In the genomic region with DNA sequence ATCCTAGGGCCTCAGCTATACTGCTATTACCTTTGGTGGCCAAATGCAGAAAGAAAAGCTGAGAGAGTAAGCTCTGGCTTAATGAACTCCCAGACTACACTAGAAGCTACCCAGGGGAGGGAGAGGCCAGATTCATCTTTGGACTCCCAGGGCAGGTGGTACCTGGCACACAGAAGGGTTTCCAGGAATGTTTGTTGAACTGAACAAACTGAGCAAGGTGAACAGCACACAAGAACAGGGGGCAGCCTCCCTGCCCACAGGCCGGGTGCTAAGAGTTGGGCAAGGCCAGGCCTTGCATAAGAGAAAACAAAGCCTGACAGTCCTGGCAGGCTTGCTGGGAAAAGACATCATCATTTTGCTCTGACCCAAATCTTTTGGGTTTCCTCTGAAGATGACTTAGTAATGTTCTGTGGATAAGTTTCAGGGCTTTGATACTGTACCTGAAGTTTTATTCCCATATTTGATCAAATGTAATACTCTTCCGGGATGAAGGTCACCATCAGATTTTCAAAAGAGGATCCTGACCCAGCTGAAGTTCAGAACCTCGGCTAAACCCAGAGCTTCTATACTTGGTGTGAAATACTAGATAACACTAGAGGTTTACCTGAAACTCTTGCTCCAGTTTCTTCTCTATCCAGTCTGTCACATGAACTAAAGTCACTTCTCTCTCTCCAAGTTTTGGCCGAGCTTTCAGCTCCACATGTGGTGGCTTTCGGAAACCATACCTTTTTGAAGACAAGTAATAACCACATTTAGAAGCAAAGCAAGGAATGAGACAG, we compare ENCODE assay signal across 1 cellular context.
TF ChIP-seq lines count a peak whose summit lies in the region.

No MANE protein-coding gene starts in this region.

TF ChIP-seq in HepG2, 621 proteins besides CTCF, POLR2A, EP300 and RAD21 (continued from another document and continues in another):
- TF ChIP-seq E2F2 (CRISPR knock-in tag; IDR thresholded peaks at IDR 0.05; ENCODE audit: borderline replicate concordance) = no peak
- peak; percentile 89 for TF ChIP-seq BRCA1 (CRISPR knock-in tag; IDR thresholded peaks at IDR 0.05)
- TF ChIP-seq ESRRA (CRISPR knock-in tag; IDR thresholded peaks at IDR 0.05; ENCODE audit: low read depth) = peak; percentile 95
- TF ChIP-seq STAT5B (CRISPR knock-in tag; IDR thresholded peaks at IDR 0.05) = no peak
- 0 out of 2 replicates have a peak, but pooled peaks have one; percentile 68 for TF ChIP-seq ZIK1 (CRISPR knock-in tag; IDR thresholded peaks at IDR 0.05; ENCODE audit: borderline replicate concordance, low read depth)
- peak; percentile 79; the same call in 1 of the 2 replicates for TF ChIP-seq TOE1 (CRISPR knock-in tag; IDR thresholded peaks at IDR 0.05)
- TF ChIP-seq ZNF674 (CRISPR knock-in tag; IDR thresholded peaks at IDR 0.05; ENCODE audit: low read depth) = no peak
- peak; percentile 70 for TF ChIP-seq JARID2 (CRISPR knock-in tag; IDR thresholded peaks at IDR 0.05; ENCODE audit: insufficient replicate concordance)
- no peak for TF ChIP-seq SCMH1 (CRISPR knock-in tag; IDR thresholded peaks at IDR 0.05; ENCODE audit: borderline replicate concordance)
- peak; percentile 98 for TF ChIP-seq ZNF503 (CRISPR knock-in tag; IDR thresholded peaks at IDR 0.05)
- TF ChIP-seq POLR2AphosphoS2 (IDR thresholded peaks at IDR 0.05; ENCODE audit: low read depth, low read length) = no peak
- no peak for TF ChIP-seq ZNF20 (CRISPR knock-in tag; IDR thresholded peaks at IDR 0.05)
- no peak for TF ChIP-seq ZNF282 (IDR thresholded peaks at IDR 0.05; ENCODE audit: partially characterized antibody)
- TF ChIP-seq XBP1 (CRISPR knock-in tag; IDR thresholded peaks at IDR 0.05) = peak; percentile 63; the same call in 1 of the 2 replicates
- TF ChIP-seq U2AF1 (optimal IDR thresholded peaks at IDR 0.05; ENCODE audit: low read depth, low read length) = no peak
- peak; percentile 92 for TF ChIP-seq ZNF605 (CRISPR knock-in tag; IDR thresholded peaks at IDR 0.05)
- TF ChIP-seq ZFYVE20 (CRISPR knock-in tag; IDR thresholded peaks at IDR 0.05; ENCODE audit: borderline replicate concordance, low read depth) = no peak
- peak; percentile 87 for TF ChIP-seq THAP11 (CRISPR knock-in tag; IDR thresholded peaks at IDR 0.05)
- TF ChIP-seq SNAPC2 (CRISPR knock-in tag; IDR thresholded peaks at IDR 0.05) = peak; percentile 74; the same call in 1 of the 2 replicates
- peak; percentile 83 for TF ChIP-seq MXD4 (CRISPR knock-in tag; IDR thresholded peaks at IDR 0.05)
- no peak; the same call in 1 of the 2 replicates for TF ChIP-seq ZNF652 (CRISPR knock-in tag; IDR thresholded peaks at IDR 0.05; ENCODE audit: borderline replicate concordance, low read depth)
- TF ChIP-seq, protein P1, sequence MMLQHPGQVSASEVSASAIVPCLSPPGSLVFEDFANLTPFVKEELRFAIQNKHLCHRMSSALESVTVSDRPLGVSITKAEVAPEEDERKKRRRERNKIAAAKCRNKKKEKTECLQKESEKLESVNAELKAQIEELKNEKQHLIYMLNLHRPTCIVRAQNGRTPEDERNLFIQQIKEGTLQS (CRISPR knock-in tag; IDR thresholded peaks at IDR 0.05) = peak; percentile 79
- TF ChIP-seq BCL3 (CRISPR knock-in tag; IDR thresholded peaks at IDR 0.05) = peak; percentile 71; the same call in 1 of the 2 replicates
- peak; percentile 91 for TF ChIP-seq ARNTL (CRISPR knock-in tag; IDR thresholded peaks at IDR 0.05)
- no peak for TF ChIP-seq EED (CRISPR knock-in tag; IDR thresholded peaks at IDR 0.05)
- TF ChIP-seq ZNF101 (CRISPR knock-in tag; IDR thresholded peaks at IDR 0.05; ENCODE audit: borderline replicate concordance, low read depth) = 0 out of 2 replicates have a peak, but pooled peaks have one; percentile 51
- TF ChIP-seq, protein P2, sequence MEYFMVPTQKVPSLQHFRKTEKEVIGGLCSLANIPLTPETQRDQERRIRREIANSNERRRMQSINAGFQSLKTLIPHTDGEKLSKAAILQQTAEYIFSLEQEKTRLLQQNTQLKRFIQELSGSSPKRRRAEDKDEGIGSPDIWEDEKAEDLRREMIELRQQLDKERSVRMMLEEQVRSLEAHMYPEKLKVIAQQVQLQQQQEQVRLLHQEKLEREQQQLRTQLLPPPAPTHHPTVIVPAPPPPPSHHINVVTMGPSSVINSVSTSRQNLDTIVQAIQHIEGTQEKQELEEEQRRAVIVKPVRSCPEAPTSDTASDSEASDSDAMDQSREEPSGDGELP (IDR thresholded peaks at IDR 0.05; ENCODE audit: borderline replicate concordance, low read depth) = peak; percentile 91; the same call in 1 of the 2 replicates
- 0 out of 2 replicates have a peak, but pooled peaks have one; percentile 52 for TF ChIP-seq ZNF33B (CRISPR knock-in tag; IDR thresholded peaks at IDR 0.05)
- TF ChIP-seq WIZ (CRISPR knock-in tag; IDR thresholded peaks at IDR 0.05) = peak; percentile 15; the same call in 1 of the 2 replicates
- peak; percentile 97 for TF ChIP-seq HOXA5 (CRISPR knock-in tag; IDR thresholded peaks at IDR 0.05)
- no peak for TF ChIP-seq ZBTB1 (CRISPR knock-in tag; IDR thresholded peaks at IDR 0.05; ENCODE audit: borderline replicate concordance)
- TF ChIP-seq AHR (CRISPR knock-in tag; IDR thresholded peaks at IDR 0.05) = peak; percentile 95
- TF ChIP-seq MIXL1 (CRISPR knock-in tag; IDR thresholded peaks at IDR 0.05) = peak; percentile 91; the same call in 1 of the 2 replicates
- TF ChIP-seq NR0B2 (CRISPR knock-in tag; IDR thresholded peaks at IDR 0.05) = no peak
- peak; percentile 96 for TF ChIP-seq HMG20A (CRISPR knock-in tag; IDR thresholded peaks at IDR 0.05; ENCODE audit: borderline replicate concordance)
- TF ChIP-seq, protein P3, sequence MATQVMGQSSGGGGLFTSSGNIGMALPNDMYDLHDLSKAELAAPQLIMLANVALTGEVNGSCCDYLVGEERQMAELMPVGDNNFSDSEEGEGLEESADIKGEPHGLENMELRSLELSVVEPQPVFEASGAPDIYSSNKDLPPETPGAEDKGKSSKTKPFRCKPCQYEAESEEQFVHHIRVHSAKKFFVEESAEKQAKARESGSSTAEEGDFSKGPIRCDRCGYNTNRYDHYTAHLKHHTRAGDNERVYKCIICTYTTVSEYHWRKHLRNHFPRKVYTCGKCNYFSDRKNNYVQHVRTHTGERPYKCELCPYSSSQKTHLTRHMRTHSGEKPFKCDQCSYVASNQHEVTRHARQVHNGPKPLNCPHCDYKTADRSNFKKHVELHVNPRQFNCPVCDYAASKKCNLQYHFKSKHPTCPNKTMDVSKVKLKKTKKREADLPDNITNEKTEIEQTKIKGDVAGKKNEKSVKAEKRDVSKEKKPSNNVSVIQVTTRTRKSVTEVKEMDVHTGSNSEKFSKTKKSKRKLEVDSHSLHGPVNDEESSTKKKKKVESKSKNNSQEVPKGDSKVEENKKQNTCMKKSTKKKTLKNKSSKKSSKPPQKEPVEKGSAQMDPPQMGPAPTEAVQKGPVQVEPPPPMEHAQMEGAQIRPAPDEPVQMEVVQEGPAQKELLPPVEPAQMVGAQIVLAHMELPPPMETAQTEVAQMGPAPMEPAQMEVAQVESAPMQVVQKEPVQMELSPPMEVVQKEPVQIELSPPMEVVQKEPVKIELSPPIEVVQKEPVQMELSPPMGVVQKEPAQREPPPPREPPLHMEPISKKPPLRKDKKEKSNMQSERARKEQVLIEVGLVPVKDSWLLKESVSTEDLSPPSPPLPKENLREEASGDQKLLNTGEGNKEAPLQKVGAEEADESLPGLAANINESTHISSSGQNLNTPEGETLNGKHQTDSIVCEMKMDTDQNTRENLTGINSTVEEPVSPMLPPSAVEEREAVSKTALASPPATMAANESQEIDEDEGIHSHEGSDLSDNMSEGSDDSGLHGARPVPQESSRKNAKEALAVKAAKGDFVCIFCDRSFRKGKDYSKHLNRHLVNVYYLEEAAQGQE (IDR thresholded peaks at IDR 0.05; ENCODE audit: borderline replicate concordance in 1 of 2, low read depth in 1 of 2, low read length in 2 of 2) = peak in 1 of 2 experiments; percentile 81; a peak in 2 of 4 replicates
- TF ChIP-seq ZNF761 (CRISPR knock-in tag; conservative IDR thresholded peaks at IDR 0.05) = peak; percentile 95
- peak; percentile 92 for TF ChIP-seq BORCS8-MEF2B (CRISPR knock-in tag; IDR thresholded peaks at IDR 0.05)
- peak; percentile 81 for TF ChIP-seq ZNF501 (CRISPR knock-in tag; IDR thresholded peaks at IDR 0.05)
- TF ChIP-seq ZNF788 (CRISPR knock-in tag; IDR thresholded peaks at IDR 0.05; ENCODE audit: borderline replicate concordance) = peak; percentile 97
- TF ChIP-seq, protein P4, sequence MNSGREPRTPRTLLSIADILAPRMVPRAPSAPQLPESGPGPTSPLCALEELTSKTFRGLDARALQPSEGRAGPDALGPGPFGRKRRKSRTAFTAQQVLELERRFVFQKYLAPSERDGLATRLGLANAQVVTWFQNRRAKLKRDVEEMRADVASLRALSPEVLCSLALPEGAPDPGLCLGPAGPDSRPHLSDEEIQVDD (CRISPR knock-in tag; IDR thresholded peaks at IDR 0.05; ENCODE audit: borderline replicate concordance) = no peak
- TF ChIP-seq ADNP (CRISPR knock-in tag; IDR thresholded peaks at IDR 0.05) = peak; percentile 56; the same call in 1 of the 2 replicates
- TF ChIP-seq ZNF615 (CRISPR knock-in tag; IDR thresholded peaks at IDR 0.05; ENCODE audit: borderline replicate concordance) = peak; percentile 77; the same call in 1 of the 2 replicates
- peak; percentile 78 for TF ChIP-seq ZNF335 (CRISPR knock-in tag; IDR thresholded peaks at IDR 0.05)
- no peak; the same call in 1 of the 2 replicates for TF ChIP-seq SP140L (CRISPR knock-in tag; IDR thresholded peaks at IDR 0.05; ENCODE audit: borderline replicate concordance)
- no peak for TF ChIP-seq PHB2 (IDR thresholded peaks at IDR 0.05; ENCODE audit: partially characterized antibody)
- no peak for TF ChIP-seq ZNF879 (CRISPR knock-in tag; IDR thresholded peaks at IDR 0.05)
- TF ChIP-seq ZNF121 (CRISPR knock-in tag; IDR thresholded peaks at IDR 0.05) = peak; percentile 57; the same call in 1 of the 2 replicates
- peak; percentile 97 for TF ChIP-seq ZFP1 (CRISPR knock-in tag; IDR thresholded peaks at IDR 0.05)
- peak; percentile 90 for TF ChIP-seq HMG20B (CRISPR knock-in tag; conservative IDR thresholded peaks at IDR 0.05)
- TF ChIP-seq ZNF749 (CRISPR knock-in tag; IDR thresholded peaks at IDR 0.05; ENCODE audit: borderline replicate concordance) = no peak
- peak; percentile 96 for TF ChIP-seq HOXA3 (CRISPR knock-in tag; IDR thresholded peaks at IDR 0.05)
- TF ChIP-seq NKX3-1 (CRISPR knock-in tag; IDR thresholded peaks at IDR 0.05) = peak; percentile 90; the same call in 1 of the 2 replicates
- peak; percentile 75 to 81 for TF ChIP-seq HMGXB4 (CRISPR knock-in tag; IDR thresholded peaks at IDR 0.05; ENCODE audit: borderline replicate concordance in 1 of 2, low read depth in 1 of 2)
- peak; percentile 82; the same call in 1 of the 2 replicates for TF ChIP-seq GZF1 (CRISPR knock-in tag; IDR thresholded peaks at IDR 0.05)
- TF ChIP-seq U2AF2 (IDR thresholded peaks at IDR 0.05; ENCODE audit: low read depth, low read length) = no peak
- TF ChIP-seq ZSCAN21 (CRISPR knock-in tag; IDR thresholded peaks at IDR 0.05; ENCODE audit: borderline replicate concordance) = peak; percentile 92
- no peak for TF ChIP-seq ZFP36 (IDR thresholded peaks at IDR 0.05; ENCODE audit: borderline replicate concordance, low read depth, low read length, partially characterized antibody)
